Comparison of ENCODE assay signal across 16 cellular contexts in the genomic region with DNA sequence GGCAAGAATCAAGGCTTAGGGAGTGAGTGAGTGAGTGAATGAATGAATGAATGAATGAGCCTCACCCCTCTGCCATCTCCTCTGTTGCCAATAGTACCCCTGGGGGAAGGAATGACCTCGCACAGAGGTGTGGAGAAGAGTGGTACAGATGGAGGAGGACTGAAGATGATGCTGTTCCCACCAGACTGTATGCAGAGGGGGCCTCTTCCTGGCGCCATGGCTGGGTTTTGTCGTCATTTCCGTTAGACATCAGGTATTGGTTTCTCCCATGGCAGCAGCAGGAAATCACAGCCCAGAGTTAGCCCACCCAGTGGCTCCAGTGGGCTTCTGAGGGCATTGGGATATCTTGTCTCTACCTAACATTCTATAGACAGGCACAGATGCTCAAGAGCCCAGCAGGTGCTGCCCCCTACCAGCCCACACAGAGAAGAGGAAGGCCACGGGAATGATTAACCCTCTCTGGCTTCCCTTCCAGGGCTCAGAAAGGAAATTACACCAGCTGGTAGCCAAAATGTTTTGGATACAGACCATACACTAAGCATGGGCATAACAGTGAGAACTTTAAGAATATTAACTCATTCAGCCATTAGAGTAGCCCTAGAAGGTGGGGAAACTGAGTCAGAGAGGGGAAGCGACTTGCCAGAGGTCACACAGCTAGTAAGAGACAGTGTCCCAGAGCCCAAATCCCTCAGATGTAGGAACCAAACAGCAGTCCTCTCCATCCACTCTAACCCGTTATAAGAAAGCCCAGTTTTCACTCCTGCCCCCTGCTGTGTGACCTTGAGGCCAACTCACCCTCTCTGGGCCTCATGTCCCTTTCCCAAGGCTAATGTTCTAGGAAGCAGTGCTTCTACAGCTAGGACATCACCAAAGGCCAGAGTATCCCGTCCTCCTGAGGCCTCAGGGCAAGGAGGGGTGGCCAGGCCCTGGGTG.
DNase-seq lines count a peak whose midpoint lies in the region; ATAC-seq and TF ChIP-seq lines count a peak whose summit lies in the region.
"Had no signal": no experiment of that assay in that cellular context is flagged by ENCODE, and none has a peak within 500 bp of the region (broad histone marks: within the 10 kb centered on the region; RNA-seq: fewer than 3 reads in every experiment).

No MANE protein-coding gene starts in this region.

- intact Hi-C loops in OCI-LY7 (cut with micrococcal nuclease; ENCODE audit: unreplicated experiment) (no loop called here), mucosa of descending colon (cut with DNase I, micrococcal nuclease) (no loop called here)

- H3K4me1 ChIP-seq in OCI-LY7 (ENCODE audit: insufficient read depth, low read length, poor library complexity, severe bottlenecking): no peaks in the 10 kb centered on the region
- no peaks in the 10 kb centered on the region for H3K4me1 ChIP-seq in mucosa of descending colon (ENCODE audit: low read depth)

- H3K36me3 ChIP-seq in OCI-LY7 (ENCODE audit: insufficient read depth, low read length) (no peaks in the 10 kb centered on the region), mucosa of descending colon (ENCODE audit: low read depth) (no peaks in the 10 kb centered on the region)
- H3K36me3 ChIP-seq: spleen, tibial nerve had no signal

- H3K27ac Mint-ChIP-seq in endothelial cell (ENCODE audit: unreplicated experiment): no peak overlapping the region
- H3K27ac Mint-ChIP-seq: activated naive CD8-positive, alpha-beta T cell treated with anti-CD3 and anti-CD28 coated beads, Interleukin-2, amount 10 ng/mL, durations not matched to agents 7 days and 5 days had no signal

- H3K9me3 Mint-ChIP-seq in endothelial cell (ENCODE audit: unreplicated experiment): no peaks in the 10 kb centered on the region
- H3K9me3 Mint-ChIP-seq: activated naive CD8-positive, alpha-beta T cell treated with anti-CD3 and anti-CD28 coated beads, Interleukin-2, amount 10 ng/mL, durations not matched to agents 7 days and 5 days had no signal

- H3K4me3 ChIP-seq in OCI-LY7 (ENCODE audit: low read depth, low read length, poor library complexity, severe bottlenecking) (no peak overlapping the region), mucosa of descending colon (no peak overlapping the region)
- H3K4me3 ChIP-seq: PC-9 had no signal

- no peak overlapping the region for H3K4me2 ChIP-seq in OCI-LY7 (ENCODE audit: low read length)
- H3K4me2 ChIP-seq: PC-9 had no signal

- CTCF ChIA-PET in OCI-LY7 (lab: Charles Lee; ENCODE audit: unreplicated experiment): no interaction called here

- no peak overlapping the region for H2AFZ ChIP-seq in OCI-LY7 (ENCODE audit: low read length)
- H2AFZ ChIP-seq: PC-9 had no signal

- H3K9me2 ChIP-seq in OCI-LY7 (ENCODE audit: insufficient read depth, low read length): no peaks in the 10 kb centered on the region

- H3K36me3 Mint-ChIP-seq in endothelial cell (ENCODE audit: low read depth, unreplicated experiment): peaks cover 3% of the 10 kb centered on the region
- H3K36me3 Mint-ChIP-seq: activated naive CD8-positive, alpha-beta T cell treated with anti-CD3 and anti-CD28 coated beads, Interleukin-2, amount 10 ng/mL, durations not matched to agents 7 days and 5 days had no signal

- peak overlapping the region; percentile 85 for H3K4me3 Mint-ChIP-seq in endothelial cell (ENCODE audit: unreplicated experiment)

- peaks cover 24% of the 10 kb centered on the region for H3K4me1 Mint-ChIP-seq in endothelial cell (ENCODE audit: unreplicated experiment)

- H3K9me3 ChIP-seq in OCI-LY7 (ENCODE audit: low read length): no peaks in the 10 kb centered on the region
- H3K9me3 ChIP-seq in mucosa of descending colon: no peaks in the 10 kb centered on the region
- H3K9me3 ChIP-seq: spleen, tibial nerve had no signal

- no peak overlapping the region for H3K27ac ChIP-seq in OCI-LY7 (ENCODE audit: low read depth, low read length, poor library complexity, severe bottlenecking)
- H3K27ac ChIP-seq: PC-9, spleen, tibial nerve had no signal

- peaks cover 26% of the 10 kb centered on the region for H3K27me3 Mint-ChIP-seq in endothelial cell (ENCODE audit: unreplicated experiment)

- H3K79me2 ChIP-seq in OCI-LY7 (ENCODE audit: insufficient read depth, low read depth, low read length): no peaks in the 10 kb centered on the region

- peak; percentile 24 to 59 for DNase-seq in NCI-H524 (lab: John Stamatoyannopoulos, UW)
- DNase-seq in NCI-H524 treated with DMSO at 0.1 percent for 48 hours (lab: John Stamatoyannopoulos, UW): no peak
- DNase-seq in OCI-LY7 (ENCODE audit: low spot score): peak; percentile 14
- peak; percentile 31 for DNase-seq in endothelial cell (ENCODE audit: low spot score)
- peak; percentile 19 for DNase-seq in retina
- no peak for DNase-seq in stimulated activated CD4-positive, alpha-beta T cell treated with anti-CD3 and anti-CD28 coated beads, Interleukin-2, amount 100 ng/mL, for 24 hours
- DNase-seq in mucosa of descending colon: no peak
- no peak for DNase-seq in NK-92 (lab: John Stamatoyannopoulos, UW; ENCODE audit: unreplicated experiment)
- DNase-seq: activated naive CD8-positive, alpha-beta T cell treated with anti-CD3 and anti-CD28 coated beads, Interleukin-2, amount 10 ng/mL, durations not matched to agents 7 days and 5 days; foreskin melanocyte; left cardiac atrium; NCI-H1930; PC-9; spleen; T-helper 2 cell had no signal

- POLR2A ChIA-PET in OCI-LY7 (lab: Charles Lee): no interaction called here

- peak; percentile 65 for TF ChIP-seq CTCF in OCI-LY7 (conservative IDR thresholded peaks at IDR 0.05; ENCODE audit: low read length)
- no peak for TF ChIP-seq CTCF in endothelial cell (IDR thresholded peaks at IDR 0.05; ENCODE audit: unreplicated experiment)
- no peak for TF ChIP-seq CTCF in mucosa of descending colon (IDR thresholded peaks at IDR 0.05)

- no TSS peak for BruUV-seq in OCI-LY7 (replicated peaks; lab: Mats Ljungman, UMichigan)

- no peaks in the 10 kb centered on the region for H4K20me1 ChIP-seq in OCI-LY7 (ENCODE audit: insufficient read depth, low read length)

- ATAC-seq in mucosa of descending colon: no peak
- ATAC-seq: left cardiac atrium had no signal

Comparison
In these comparisons a context has a peak if more than half of its experiments do, and no peak if none do; other contexts are left out.
1. DNase-seq: peak in NCI-H524 (2 of 2), OCI-LY7 (single experiment), endothelial cell (single experiment) and retina (single experiment); none in NCI-H524 treated with DMSO at 0.1 percent for 48 hours (single experiment), stimulated activated CD4-positive, alpha-beta T cell treated with anti-CD3 and anti-CD28 coated beads, Interleukin-2, amount 100 ng/mL, for 24 hours (0 of 2), mucosa of descending colon (0 of 3) and NK-92 (single experiment).